Comparison of ENCODE assay signal across 2 cellular contexts in genomic region chr1:93776728-93777127, GRCh38.
TF ChIP-seq lines count a peak whose summit lies in the region.

No MANE protein-coding gene starts in this region.

TF ChIP-seq in A549, 52 proteins besides CTCF, POLR2A, EP300 and RAD21:
- TF ChIP-seq TP53 (CRISPR knock-in tag; IDR thresholded peaks at IDR 0.05) (no peak), ZSCAN20 (CRISPR knock-in tag; IDR thresholded peaks at IDR 0.05) (no peak), HOXA7 (CRISPR knock-in tag; IDR thresholded peaks at IDR 0.05) (no peak), SREBF2 (IDR thresholded peaks at IDR 0.05) (no peak), MYC (IDR thresholded peaks at IDR 0.05; ENCODE audit: borderline replicate concordance, low read length) (no peak)

TF ChIP-seq in IMR-90, 13 proteins besides CTCF, POLR2A, EP300 and RAD21:
- TF ChIP-seq CHD1 (IDR thresholded peaks at IDR 0.05; ENCODE audit: low read depth, low read length): no peak
- no peak for TF ChIP-seq SMC3 (IDR thresholded peaks at IDR 0.05; ENCODE audit: low read depth, low read length)
- no peak for TF ChIP-seq RFX5 (IDR thresholded peaks at IDR 0.05; ENCODE audit: low read depth, low read length)
- no peak for TF ChIP-seq ELK1 (IDR thresholded peaks at IDR 0.05; ENCODE audit: borderline replicate concordance, low read depth, low read length)
- no peak for TF ChIP-seq BHLHE40 (IDR thresholded peaks at IDR 0.05; ENCODE audit: low read depth, low read length)
- TF ChIP-seq USF2 (IDR thresholded peaks at IDR 0.05; ENCODE audit: low read depth, low read length): no peak
- no peak for TF ChIP-seq MXI1 (IDR thresholded peaks at IDR 0.05; ENCODE audit: borderline replicate concordance, low read depth, low read length)
- TF ChIP-seq CEBPB (IDR thresholded peaks at IDR 0.05; ENCODE audit: low read depth, low read length): no peak
- no peak for TF ChIP-seq FOS (IDR thresholded peaks at IDR 0.05; ENCODE audit: low read depth, low read length)
- TF ChIP-seq MAFK (IDR thresholded peaks at IDR 0.05; ENCODE audit: low read depth, low read length): no peak
- TF ChIP-seq MAZ (IDR thresholded peaks at IDR 0.05; ENCODE audit: borderline replicate concordance, low read depth, low read length): no peak
- TF ChIP-seq NFE2L2 (IDR thresholded peaks at IDR 0.05; ENCODE audit: low read depth, low read length): no peak
- TF ChIP-seq RCOR1 (IDR thresholded peaks at IDR 0.05; ENCODE audit: insufficient replicate concordance, low read length): no peak
